Comparison of ENCODE assay signal across 24 cellular contexts in the genomic region with DNA sequence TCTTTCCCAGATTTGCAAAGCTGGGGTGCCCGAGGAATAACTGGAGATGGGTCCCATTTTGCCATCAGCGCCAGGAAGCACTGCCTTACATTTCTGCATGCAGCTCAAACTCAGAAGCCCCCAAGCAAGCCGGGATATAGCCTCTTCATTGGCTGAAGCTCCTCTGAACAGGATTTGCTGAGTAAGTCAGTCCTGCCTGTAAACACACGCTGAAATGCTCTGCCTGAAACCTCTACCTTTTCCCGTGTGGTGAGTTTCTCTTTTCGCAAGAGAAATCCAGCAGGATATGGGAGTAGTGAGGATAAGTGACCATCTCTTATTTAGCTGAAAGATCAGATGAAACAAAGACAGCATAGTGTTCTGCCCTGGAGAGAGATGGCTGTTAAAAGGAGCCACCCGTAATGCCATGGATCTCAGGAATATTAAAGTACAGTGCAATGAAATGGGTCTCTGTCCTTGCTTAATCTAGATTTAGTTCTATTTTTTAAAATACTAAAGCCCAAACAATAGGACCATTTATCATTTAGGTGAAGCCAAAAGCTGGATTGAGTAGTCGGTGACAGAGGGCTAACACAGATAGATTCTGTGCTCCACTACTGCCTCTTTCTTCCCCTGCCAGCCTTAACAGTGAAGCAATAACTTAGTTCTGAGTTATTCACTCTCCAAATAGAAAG.
DNase-seq lines count a peak whose midpoint lies in the region; FAIRE-seq and TF ChIP-seq lines count a peak whose summit lies in the region.
"Had no signal": no experiment of that assay in that cellular context is flagged by ENCODE, and none has a peak within 500 bp of the region (broad histone marks: within the 10 kb centered on the region; RNA-seq: fewer than 3 reads in every experiment).

No MANE protein-coding gene starts in this region.

- CTCF ChIA-PET in H1 (lab: Charles Lee; ENCODE audit: partially characterized antibody) (interaction anchor here (0.7 to 2.0 kb wide), 7 partner anchors 14 to 434 kb away, joined by 3 to 10 read pairs (median 3); no protein-coding TSS in a partner anchor), mammary epithelial cell (lab: Charles Lee; ENCODE audit: low non-redundant PET) (no interaction called here)

- H2BK15ac ChIP-seq in H1 (ENCODE audit: low read length): no peak overlapping the region

- TF ChIP-seq CTCF in BE2C (IDR thresholded peaks at IDR 0.05; ENCODE audit: low read depth, low read length): no peak
- no peak for TF ChIP-seq CTCF in H1 (IDR thresholded peaks at IDR 0.05; ENCODE audit: control extremely low read depth in 1 of 3, insufficient read depth in 1 of 3, low read depth in 1 of 3, low read length in 3 of 3)
- no peak for TF ChIP-seq CTCF in nephron progenitor cell (IDR thresholded peaks at IDR 0.05)
- TF ChIP-seq CTCF in mammary epithelial cell (conservative IDR thresholded peaks at IDR 0.05 in 1 of 2, IDR thresholded peaks at IDR 0.05 in 1 of 2; ENCODE audit: extremely low read depth in 1 of 2, insufficient read depth in 1 of 2, low read depth in 1 of 2, low read length in 2 of 2): no peak
- TF ChIP-seq CTCF in esophagus squamous epithelium (IDR thresholded peaks at IDR 0.05): no peak

- H3K18ac ChIP-seq in H1 (ENCODE audit: extremely low read depth, low read length): no peak overlapping the region

- no peak overlapping the region for H2BK5ac ChIP-seq in H1 (ENCODE audit: low read depth, low read length)

- no peak overlapping the region for H2AK5ac ChIP-seq in H1 (ENCODE audit: low read depth, low read length)

- no peak overlapping the region for H4K91ac ChIP-seq in H1 (replicated peaks; ENCODE audit: insufficient read length, low read length)

- H2AFZ ChIP-seq in H1 (ENCODE audit: low read length) (peak overlapping the region; percentile 94), mammary epithelial cell (ENCODE audit: low read depth, low read length) (no peak overlapping the region)

- no peak overlapping the region for H3K4me3 Mint-ChIP-seq in nephron progenitor cell
- H3K4me3 Mint-ChIP-seq: natural killer cell treated with Interleukin-12 subunit alpha and Interleukin-12 subunit beta and Interleukin-15 and Interleukin-18, amount 100 ng/mL, for 72 hours; stimulated activated naive CD8-positive, alpha-beta T cell treated with anti-CD3 and anti-CD28 coated beads, Interleukin-15, amount 100 ng/mL, for 72 hours had no signal

- no peak overlapping the region for H2BK120ac ChIP-seq in H1 (replicated peaks; ENCODE audit: low read depth, low read length)

- no peak for TF ChIP-seq RAD21 in H1 (IDR thresholded peaks at IDR 0.05 in 1 of 2, conservative IDR thresholded peaks at IDR 0.05 in 1 of 2; ENCODE audit: low read depth in 2 of 2, low read length in 2 of 2)

- H3K4ac ChIP-seq in H1 (replicated peaks; ENCODE audit: insufficient read length, low read depth, low read length): no peak overlapping the region

- DNase-seq in BE2C: peak; percentile 20
- DNase-seq in SHP77 (lab: John Stamatoyannopoulos, UW): peak; percentile 55 to 78
- no peak for DNase-seq in H1 (ENCODE audit: low read depth in 1 of 2, low spot score in 2 of 2)
- peak; percentile 6 for DNase-seq in nephron progenitor cell
- DNase-seq in activated T-cell treated with anti-CD3 and anti-CD28 coated beads, Interleukin-2, amount 50 U/mL, for 48 hours: no peak
- no peak for DNase-seq in stimulated activated CD4-positive, alpha-beta T cell treated with anti-CD3 and anti-CD28 coated beads, Interleukin-4, amount 100 ng/mL, for 1 hour
- no peak for DNase-seq in mammary epithelial cell
- DNase-seq in esophagus squamous epithelium (lab: John Stamatoyannopoulos, UW): no peak
- DNase-seq: activated CD4-positive, alpha-beta T cell treated with anti-CD3 and anti-CD28 coated beads for 1 hour; activated gamma-delta T cell treated with Interleukin-2 at 50 U/mL for 16 hours; aorta; cortex of kidney; DMS153; erythroblast; HCEC 1CT; NCI-H146; stimulated activated naive CD8-positive, alpha-beta T cell treated with anti-CD3 and anti-CD28 coated beads, Interleukin-15, amount 100 ng/mL, for 72 hours; T1000 had no signal

- H2BK12ac ChIP-seq in H1 (ENCODE audit: low read depth, low read length): no peak overlapping the region

- peaks cover 8% of the 10 kb centered on the region for H3K4me1 Mint-ChIP-seq in nephron progenitor cell
- H3K4me1 Mint-ChIP-seq: CD14-positive monocyte; stimulated activated naive CD8-positive, alpha-beta T cell treated with anti-CD3 and anti-CD28 coated beads, Interleukin-15, amount 100 ng/mL, for 72 hours had no signal

- peaks cover 5% of the 10 kb centered on the region for H3K4me1 ChIP-seq in BE2C
- H3K4me1 ChIP-seq in H1 (replicated peaks in 1 of 4; ENCODE audit: control insufficient read depth in 3 of 4, insufficient read depth in 4 of 4, low read length in 3 of 4): no peaks in the 10 kb centered on the region
- no peaks in the 10 kb centered on the region for H3K4me1 ChIP-seq in mammary epithelial cell (ENCODE audit: insufficient read depth, low read length)
- H3K4me1 ChIP-seq in esophagus squamous epithelium: no peaks in the 10 kb centered on the region
- H3K4me1 ChIP-seq: right atrium auricular region, SJSA1 had no signal

- 69% methylated on average over 8 of the region's 8 CpGs; no CpG with 5 or more reads in 1 of the 2 experiments for WGBS in H1 (ENCODE audit: extremely low coverage in 1 of 2, insufficient coverage in 1 of 2, insufficient read length in 1 of 2, insufficient replicate concordance in 2 of 2, low coverage in 1 of 2, low lambda C conversion rate in 2 of 2, missing lambda C conversion rate in 1 of 2), 2 experiments
- 21% methylated on average over 8 of the region's 8 CpGs for WGBS in mammary epithelial cell (ENCODE audit: low coverage, missing lambda C conversion rate)
- WGBS in esophagus squamous epithelium, 2 donors: 26 to 28% methylated on average over 8 of the region's 8 CpGs

- H3K27me3 Mint-ChIP-seq in nephron progenitor cell (ENCODE audit: low read depth, poor library complexity): no peaks in the 10 kb centered on the region

- H3K79me1 ChIP-seq in H1 (ENCODE audit: low read depth, low read length): no peaks in the 10 kb centered on the region

- H3K36me3 ChIP-seq in BE2C (no peaks in the 10 kb centered on the region), H1 (ENCODE audit: control insufficient read depth in 2 of 4, insufficient read depth in 4 of 4, low read length in 3 of 4) (no peaks in the 10 kb centered on the region), mammary epithelial cell (ENCODE audit: insufficient read depth, low read length) (no peaks in the 10 kb centered on the region), esophagus squamous epithelium (no peaks in the 10 kb centered on the region)
- H3K36me3 ChIP-seq: right atrium auricular region, SJSA1 had no signal

- no peak overlapping the region for H3K4me2 ChIP-seq in H1 (ENCODE audit: insufficient read depth in 1 of 2, low read depth in 2 of 2, low read length in 2 of 2)
- H3K4me2 ChIP-seq in mammary epithelial cell (ENCODE audit: insufficient read depth, low read depth, low read length): no peak overlapping the region

- POLR2A ChIA-PET in H1 (lab: Charles Lee; ENCODE audit: partially characterized antibody): interaction anchor here (0.9 kb wide), 1 partner anchor 15 kb away, joined by 3 read pairs; no protein-coding TSS in a partner anchor

- no peak overlapping the region for H4K5ac ChIP-seq in H1 (ENCODE audit: insufficient read length, low read depth, low read length)

- no peak for TF ChIP-seq EP300 in H1 (IDR thresholded peaks at IDR 0.05; ENCODE audit: borderline replicate concordance in 1 of 2, low read depth in 2 of 2, low read length in 2 of 2)

- no peaks in the 10 kb centered on the region for H3K23me2 ChIP-seq in H1 (ENCODE audit: low read depth, low read length)

- TF ChIP-seq POLR2A in H1 (IDR thresholded peaks at IDR 0.05; ENCODE audit: control extremely low read depth in 1 of 2, low read depth in 2 of 2, low read length in 2 of 2) (no peak), esophagus squamous epithelium (IDR thresholded peaks at IDR 0.05) (no peak)

- H3K27ac ChIP-seq in H1 (ENCODE audit: low read depth, low read length): no peak overlapping the region
- H3K27ac ChIP-seq in mammary epithelial cell (ENCODE audit: insufficient read depth, low read depth, low read length): no peak overlapping the region
- H3K27ac ChIP-seq in esophagus squamous epithelium: no peak overlapping the region
- H3K27ac ChIP-seq: right atrium auricular region, SJSA1 had no signal

- H3K23ac ChIP-seq in H1 (ENCODE audit: insufficient read length): no peak overlapping the region

- H3K9me3 ChIP-seq in BE2C (no peaks in the 10 kb centered on the region), H1 (ENCODE audit: insufficient read depth in 2 of 2, low read depth in 1 of 2, low read length in 1 of 2) (no peaks in the 10 kb centered on the region), mammary epithelial cell (replicated peaks; ENCODE audit: insufficient read depth, low read length) (no peaks in the 10 kb centered on the region), esophagus squamous epithelium (no peaks in the 10 kb centered on the region)
- H3K9me3 ChIP-seq: right atrium auricular region, SJSA1 had no signal

- H3K36me3 Mint-ChIP-seq in nephron progenitor cell (ENCODE audit: low read depth): no peaks in the 10 kb centered on the region
- H3K36me3 Mint-ChIP-seq: CD14-positive monocyte; natural killer cell treated with Interleukin-12 subunit alpha and Interleukin-12 subunit beta and Interleukin-15 and Interleukin-18, amount 100 ng/mL, for 72 hours had no signal

- in situ Hi-C loops in mammary epithelial cell (cut with MboI; ENCODE audit: low sequenced_read_pairs in 2 of 2): no loop called here

- H4K20me1 ChIP-seq in H1 (replicated peaks in 1 of 2; ENCODE audit: control insufficient read depth in 1 of 2, insufficient read depth in 2 of 2, low read length in 2 of 2) (no peaks in the 10 kb centered on the region), mammary epithelial cell (ENCODE audit: insufficient read depth, low read length) (no peaks in the 10 kb centered on the region)

- H3K27ac Mint-ChIP-seq in nephron progenitor cell: no peak overlapping the region
- H3K27ac Mint-ChIP-seq: CD14-positive monocyte; natural killer cell treated with Interleukin-12 subunit alpha and Interleukin-12 subunit beta and Interleukin-15 and Interleukin-18, amount 100 ng/mL, for 72 hours; stimulated activated naive CD8-positive, alpha-beta T cell treated with anti-CD3 and anti-CD28 coated beads, Interleukin-15, amount 100 ng/mL, for 72 hours had no signal

- H3K14ac ChIP-seq in H1 (ENCODE audit: insufficient read length): no peak overlapping the region

- intact Hi-C loops in mammary epithelial cell (cut with micrococcal nuclease): no loop called here
- intact Hi-C loops in esophagus squamous epithelium (cut with DNase I): no loop called here

- H3K79me2 ChIP-seq in H1 (ENCODE audit: control insufficient read depth in 1 of 2, insufficient read depth in 2 of 2, low read length in 2 of 2) (no peaks in the 10 kb centered on the region), mammary epithelial cell (ENCODE audit: insufficient read depth, low read length) (no peaks in the 10 kb centered on the region)

- H3K9ac ChIP-seq in H1 (replicated peaks in 1 of 4; ENCODE audit: extremely low read depth in 1 of 4, low read depth in 3 of 4, low read length in 3 of 4) (no peak overlapping the region), mammary epithelial cell (ENCODE audit: insufficient read depth, low read length) (no peak overlapping the region)

- H2BK20ac ChIP-seq in H1 (ENCODE audit: low read length): no peak overlapping the region

- H3K56ac ChIP-seq in H1 (replicated peaks; ENCODE audit: insufficient read length, low read depth, low read length): no peak overlapping the region

- BruUV-seq in mammary epithelial cell (replicated peaks; lab: Mats Ljungman, UMichigan): no TSS peak

- dilution Hi-C loops in mammary epithelial cell (cut with HindIII; ENCODE audit: low sequenced_read_pairs): no loop called here

- FAIRE-seq in H1 (lab: Jason Lieb, UNC): peak; percentile 13
- FAIRE-seq: urothelium cell line had no signal

- H3K27me3 ChIP-seq in BE2C: no peaks in the 10 kb centered on the region
- no peaks in the 10 kb centered on the region for H3K27me3 ChIP-seq in H1 (replicated peaks in 1 of 4; ENCODE audit: control insufficient read depth in 3 of 4, extremely low read depth in 1 of 4, insufficient read depth in 3 of 4, low read length in 3 of 4)
- peaks cover 4% of the 10 kb centered on the region for H3K27me3 ChIP-seq in mammary epithelial cell (ENCODE audit: insufficient read depth, low read length)
- H3K27me3 ChIP-seq in esophagus squamous epithelium: peaks cover 0 to 14% (median 0%) of the 10 kb centered on the region in 4 donors
- H3K27me3 ChIP-seq: right atrium auricular region, SJSA1 had no signal

- no peak overlapping the region for H4K8ac ChIP-seq in H1 (ENCODE audit: extremely low read depth, insufficient read depth, low read length)

- H3K4me3 ChIP-seq in BE2C (ENCODE audit: low read depth, low read length) (peak overlapping the region; percentile 10; the same call in 1 of the 2 replicates), H1 (ENCODE audit: extremely low read depth in 1 of 4, insufficient read depth in 2 of 4, low read depth in 3 of 4, low read length in 4 of 4) (no peak overlapping the region), mammary epithelial cell (replicated peaks in 1 of 3; ENCODE audit: insufficient read depth in 1 of 3, low read depth in 2 of 3, low read length in 3 of 3) (no peak overlapping the region), esophagus squamous epithelium (no peak overlapping the region)
- H3K4me3 ChIP-seq: lung, right atrium auricular region, SJSA1 had no signal

- H3K9me3 Mint-ChIP-seq in nephron progenitor cell: no peaks in the 10 kb centered on the region
- H3K9me3 Mint-ChIP-seq: CD14-positive monocyte; natural killer cell treated with Interleukin-12 subunit alpha and Interleukin-12 subunit beta and Interleukin-15 and Interleukin-18, amount 100 ng/mL, for 72 hours; stimulated activated naive CD8-positive, alpha-beta T cell treated with anti-CD3 and anti-CD28 coated beads, Interleukin-15, amount 100 ng/mL, for 72 hours had no signal

Comparison
In these comparisons a context has a peak if more than half of its experiments do, and no peak if none do; other contexts are left out.
1. DNase-seq: peak in BE2C (single experiment), SHP77 (2 of 2) and nephron progenitor cell (single experiment); none in H1 (0 of 2), activated T-cell treated with anti-CD3 and anti-CD28 coated beads, Interleukin-2, amount 50 U/mL, for 48 hours (0 of 2), stimulated activated CD4-positive, alpha-beta T cell treated with anti-CD3 and anti-CD28 coated beads, Interleukin-4, amount 100 ng/mL, for 1 hour (single experiment), mammary epithelial cell (single experiment) and esophagus squamous epithelium (single experiment).